Comparison of ENCODE assay signal across 33 cellular contexts in genomic region chr17:35651467-35651866, GRCh38.
DNase-seq lines count a peak whose midpoint lies in the region; ATAC-seq, FAIRE-seq and TF ChIP-seq lines count a peak whose summit lies in the region.
"Had no signal": no experiment of that assay in that cellular context is flagged by ENCODE, and none has a peak within 500 bp of the region (broad histone marks: within the 10 kb centered on the region; RNA-seq: fewer than 3 reads in every experiment).

No MANE protein-coding gene starts in this region.

- FAIRE-seq in HepG2 (lab: Jason Lieb, UNC) (no peak), A549 (lab: Jason Lieb, UNC) (no peak), K562 (lab: Jason Lieb, UNC) (no peak)
- FAIRE-seq: A204.1, G401.6 had no signal

- H3K9me3 ChIP-seq in HepG2 (ENCODE audit: low read length): no peaks in the 10 kb centered on the region
- H3K9me3 ChIP-seq in right lobe of liver: no peaks in the 10 kb centered on the region
- H3K9me3 ChIP-seq in A549: no peaks in the 10 kb centered on the region
- no peaks in the 10 kb centered on the region for H3K9me3 ChIP-seq in IMR-90 (ENCODE audit: control insufficient read depth, insufficient read depth, low read length)
- H3K9me3 ChIP-seq in K562 (replicated peaks; ENCODE audit: control insufficient read depth, insufficient read depth, low read depth, low read length): no peaks in the 10 kb centered on the region
- H3K9me3 ChIP-seq: BE2C; BLaER1; BLaER1 treated with 17β-estradiol and CSF1 and Interleukin-3, amounts not matched to agents 10 nM and 100 nM; Caco-2 had no signal

- in situ Hi-C loops in HepG2 (cut with HindIII; ENCODE audit: extremely low pct_ligation_motif_present, low pct_unique_long_range_greater_than_20kb) (no loop called here), IMR-90 (cut with MboI; ENCODE audit: low sequenced_read_pairs) (no loop called here), K562 (cut with MboI) (no loop called here)

- no peak for TF ChIP-seq POLR2A in HepG2 (IDR thresholded peaks at IDR 0.05; ENCODE audit: insufficient read depth in 1 of 2, low read depth in 2 of 2, low read length in 2 of 2)
- no peak for TF ChIP-seq POLR2A in right lobe of liver (IDR thresholded peaks at IDR 0.05)
- no peak for TF ChIP-seq POLR2A in A549 (IDR thresholded peaks at IDR 0.05; ENCODE audit: low read length)
- TF ChIP-seq POLR2A in IMR-90 (IDR thresholded peaks at IDR 0.05; ENCODE audit: low read depth, low read length): no peak
- TF ChIP-seq POLR2A in K562 (conservative IDR thresholded peaks at IDR 0.05): no peak

- 97% methylated on average over 1 of the region's 1 CpG for WGBS in HepG2 (ENCODE audit: low lambda C conversion rate)
- 100% methylated on average over 1 of the region's 1 CpG for WGBS in right lobe of liver (ENCODE audit: insufficient coverage, low coverage, low lambda C conversion rate, missing lambda C conversion rate)
- WGBS in A549 (ENCODE audit: missing lambda C conversion rate): 92% methylated on average over 1 of the region's 1 CpG
- no CpG with 5 or more reads among the region's 1 CpG for WGBS in IMR-90 (ENCODE audit: extremely low coverage in 2 of 2, insufficient read length in 1 of 2), 2 experiments
- WGBS in K562 (ENCODE audit: insufficient coverage, low coverage, missing lambda C conversion rate): 82% methylated on average over 1 of the region's 1 CpG

- intact Hi-C loops in HepG2 (cut with micrococcal nuclease; ENCODE audit: unreplicated experiment) (no loop called here), right lobe of liver (cut with DNase I) (no loop called here), IMR-90 (cut with micrococcal nuclease) (no loop called here), K562 (cut with micrococcal nuclease) (no loop called here)

- H3K9me1 ChIP-seq in IMR-90 (ENCODE audit: insufficient read depth, low read length): no peaks in the 10 kb centered on the region
- no peaks in the 10 kb centered on the region for H3K9me1 ChIP-seq in K562 (ENCODE audit: control insufficient read depth, insufficient read depth, low read length)

- TF ChIP-seq EP300 in HepG2 (IDR thresholded peaks at IDR 0.05; ENCODE audit: low read depth in 2 of 2, low read length in 2 of 2) (no peak), HepG2 (CRISPR knock-in tag; IDR thresholded peaks at IDR 0.05; ENCODE audit: borderline replicate concordance) (no peak), A549 (IDR thresholded peaks at IDR 0.05) (no peak), K562 (IDR thresholded peaks at IDR 0.05; ENCODE audit: low read length) (no peak)

- no peak overlapping the region for H3K23ac ChIP-seq in IMR-90 (ENCODE audit: low read depth, low read length)

- H3K18ac ChIP-seq in IMR-90 (ENCODE audit: low read depth, low read length): no peak overlapping the region

- no peak overlapping the region for H3K27ac ChIP-seq in HepG2 (ENCODE audit: extremely low read length, insufficient read depth, low read length)
- no peak overlapping the region for H3K27ac ChIP-seq in right lobe of liver
- no peak overlapping the region for H3K27ac ChIP-seq in A549
- H3K27ac ChIP-seq in IMR-90 (ENCODE audit: insufficient read depth, low read length): no peak overlapping the region
- H3K27ac ChIP-seq in K562 (ENCODE audit: extremely low read depth, low read depth, low read length): no peak overlapping the region
- H3K27ac ChIP-seq: 22Rv1; BLaER1; BLaER1 treated with 17β-estradiol and CSF1 and Interleukin-3, amounts not matched to agents 10 nM and 100 nM; C4-2B had no signal

- H3K79me2 ChIP-seq in HepG2 (ENCODE audit: insufficient read depth, low read length) (no peaks in the 10 kb centered on the region), K562 (ENCODE audit: control insufficient read depth, insufficient read depth, low read length) (peaks cover 3% of the 10 kb centered on the region)

- no peak overlapping the region for H3K4ac ChIP-seq in IMR-90 (ENCODE audit: low read depth, low read length)

- POLR2A ChIA-PET in HepG2 (lab: Yijun Ruan, JAX): no interaction called here
- POLR2A ChIA-PET in A549 (lab: Yijun Ruan, JAX): no interaction called here
- POLR2A ChIA-PET in IMR-90 (lab: Charles Lee; ENCODE audit: unreplicated experiment): no interaction called here
- POLR2A ChIA-PET in K562 (lab: Yijun Ruan, JAX): interaction anchor here (0.6 to 1.6 kb wide), 5 partner anchors 9 to 129 kb away, joined by 3 to 10 read pairs (median 5); no protein-coding TSS in a partner anchor

- H4K91ac ChIP-seq in IMR-90 (ENCODE audit: insufficient read depth, low read depth, low read length): no peak overlapping the region

- H3K9ac ChIP-seq in HepG2 (ENCODE audit: insufficient read depth, low read depth, low read length): no peak overlapping the region
- H3K9ac ChIP-seq in IMR-90 (ENCODE audit: low read depth, low read length): no peak overlapping the region
- no peak overlapping the region for H3K9ac ChIP-seq in K562 (ENCODE audit: insufficient read depth in 1 of 2, low read depth in 2 of 2, low read length in 2 of 2)
- H3K9ac ChIP-seq: BLaER1; BLaER1 treated with 17β-estradiol and CSF1 and Interleukin-3, amounts not matched to agents 10 nM and 100 nM had no signal

- no peak overlapping the region for H3K56ac ChIP-seq in IMR-90 (ENCODE audit: extremely low read depth, insufficient read depth, low read length)

- H2BK120ac ChIP-seq in IMR-90 (ENCODE audit: low read depth, low read length): no peak overlapping the region

- H3K14ac ChIP-seq in IMR-90 (replicated peaks; ENCODE audit: low read depth, low read length): no peak overlapping the region

- no TSS peak for BruUV-seq in HepG2 (replicated peaks; lab: Mats Ljungman, UMichigan)
- BruUV-seq in IMR-90 (replicated peaks; lab: Mats Ljungman, UMichigan): no TSS peak
- no TSS peak for BruUV-seq in K562 (replicated peaks; lab: Mats Ljungman, UMichigan)

- no peak overlapping the region for H4K8ac ChIP-seq in IMR-90 (ENCODE audit: low read depth in 2 of 2, low read length in 2 of 2)

- no peak overlapping the region for H2AK5ac ChIP-seq in IMR-90 (ENCODE audit: low read depth, low read length)

- no peak overlapping the region for H4K5ac ChIP-seq in IMR-90 (ENCODE audit: low read depth, low read length)

- no peak overlapping the region for H2AK9ac ChIP-seq in IMR-90 (replicated peaks; ENCODE audit: low read depth, low read length, poor library complexity)

- dilution Hi-C loops in IMR-90 (cut with HindIII; ENCODE audit: low sequenced_read_pairs, unreplicated experiment): no loop called here

- DNase-seq in HepG2 (ENCODE audit: low spot score): no peak
- DNase-seq in right lobe of liver: no peak
- DNase-seq in A549 (ENCODE audit: low read depth in 1 of 2, low spot score in 1 of 2): no peak
- no peak for DNase-seq in IMR-90
- DNase-seq in K562 (ENCODE audit: extremely low read depth in 1 of 4, low spot score in 3 of 4): no peak
- DNase-seq in COLO668 (lab: John Stamatoyannopoulos, UW; ENCODE audit: unreplicated experiment): no peak
- DNase-seq in AML-193 (lab: John Stamatoyannopoulos, UW): no peak
- no peak for DNase-seq in OCI-M2 (lab: John Stamatoyannopoulos, UW; ENCODE audit: unreplicated experiment)
- DNase-seq: 8988T; ACHN; BE2C; C1 segment of cervical spinal cord; Caco-2; Calu3; CD4-positive, alpha-beta memory T cell; CD4-positive, alpha-beta T cell; CD4-positive, CD25-positive, alpha-beta regulatory T cell; CD8-positive, alpha-beta memory T cell; CD8-positive, alpha-beta T cell; COR-L47; DMS 273 treated with DMSO at 0.1 percent for 48 hours; DMS153; DMS53; DMS79; DMS79 treated with DMSO at 0.1 percent for 48 hours; DND-41; EL had no signal

- ATAC-seq in HepG2 (no peak), right lobe of liver (no peak), A549 (no peak), IMR-90 (ENCODE audit: low read depth) (no peak), K562 (no peak)
- ATAC-seq: CD8-positive, alpha-beta T cell had no signal

- H3K4me3 ChIP-seq in HepG2 (replicated peaks in 1 of 3; ENCODE audit: insufficient read depth in 1 of 3, low read depth in 2 of 3, low read length in 3 of 3): no peak overlapping the region
- no peak overlapping the region for H3K4me3 ChIP-seq in right lobe of liver
- no peak overlapping the region for H3K4me3 ChIP-seq in A549
- H3K4me3 ChIP-seq in IMR-90 (ENCODE audit: insufficient read depth, low read depth, low read length): no peak overlapping the region
- no peak overlapping the region for H3K4me3 ChIP-seq in K562
- H3K4me3 ChIP-seq: BLaER1; BLaER1 treated with 17β-estradiol and CSF1 and Interleukin-3, amounts not matched to agents 10 nM and 100 nM had no signal

- peaks cover 4 to 35% of the 10 kb centered on the region in 2 experiments; a peak in 4 of 5 replicates for H3K36me3 ChIP-seq in HepG2 (replicated peaks in 1 of 2; ENCODE audit: control insufficient read depth in 1 of 2, insufficient read depth in 2 of 2, low read length in 2 of 2)
- peaks cover 0 to 16% (median 2%) of the 10 kb centered on the region in 4 donors for H3K36me3 ChIP-seq in right lobe of liver
- peaks cover 20% of the 10 kb centered on the region for H3K36me3 ChIP-seq in IMR-90 (ENCODE audit: control insufficient read depth, insufficient read depth, low read length)
- peaks cover 65% of the 10 kb centered on the region for H3K36me3 ChIP-seq in K562 (ENCODE audit: control insufficient read depth, insufficient read depth, low read length)

- no peak overlapping the region for H2AFZ ChIP-seq in HepG2 (ENCODE audit: low read length)
- no peak overlapping the region for H2AFZ ChIP-seq in IMR-90 (replicated peaks; ENCODE audit: low read length, poor library complexity)
- H2AFZ ChIP-seq in K562 (ENCODE audit: low read depth, low read length): no peak overlapping the region

- H2BK20ac ChIP-seq in IMR-90 (ENCODE audit: low read depth, low read length): no peak overlapping the region

- H3K79me1 ChIP-seq in IMR-90 (ENCODE audit: low read depth in 1 of 2, low read length in 2 of 2): peaks cover 9 to 11% of the 10 kb centered on the region in 2 experiments

- H3K4me2 ChIP-seq in HepG2 (ENCODE audit: low read depth, low read length): no peak overlapping the region
- H3K4me2 ChIP-seq in A549: no peak overlapping the region
- H3K4me2 ChIP-seq in IMR-90 (ENCODE audit: low read depth, low read length): no peak overlapping the region
- H3K4me2 ChIP-seq in K562 (ENCODE audit: insufficient read depth, low read length): no peak overlapping the region
- H3K4me2 ChIP-seq: BLaER1; BLaER1 treated with 17β-estradiol and CSF1 and Interleukin-3, amounts not matched to agents 10 nM and 100 nM had no signal

- no peak overlapping the region for H2BK5ac ChIP-seq in IMR-90 (ENCODE audit: low read depth, low read length, poor library complexity, severe bottlenecking)

- no peaks in the 10 kb centered on the region for H4K20me1 ChIP-seq in HepG2 (ENCODE audit: insufficient read depth, low read length)
- no peaks in the 10 kb centered on the region for H4K20me1 ChIP-seq in IMR-90 (ENCODE audit: insufficient read depth, low read length)
- H4K20me1 ChIP-seq in K562 (replicated peaks; ENCODE audit: control insufficient read depth, insufficient read depth, low read length): no peaks in the 10 kb centered on the region

- H2BK15ac ChIP-seq in IMR-90 (ENCODE audit: low read depth, low read length): no peak overlapping the region

- peaks cover 10% of the 10 kb centered on the region for H3K4me1 ChIP-seq in HepG2 (ENCODE audit: insufficient read depth, low read length)
- H3K4me1 ChIP-seq in right lobe of liver: no peaks in the 10 kb centered on the region
- H3K4me1 ChIP-seq in A549: no peaks in the 10 kb centered on the region
- peaks cover 2% of the 10 kb centered on the region; the same call in 1 of the 2 replicates for H3K4me1 ChIP-seq in IMR-90 (ENCODE audit: control insufficient read depth, insufficient read depth, low read length)
- H3K4me1 ChIP-seq in K562 (replicated peaks in 1 of 2; ENCODE audit: control insufficient read depth in 2 of 2, insufficient read depth in 2 of 2, low read length in 2 of 2): no peaks in the 10 kb centered on the region
- H3K4me1 ChIP-seq: BE2C; BLaER1; BLaER1 treated with 17β-estradiol and CSF1 and Interleukin-3, amounts not matched to agents 10 nM and 100 nM had no signal

- H3K27me3 ChIP-seq in HepG2 (ENCODE audit: control insufficient read depth in 1 of 2, insufficient read depth in 2 of 2, low read length in 2 of 2): no peaks in the 10 kb centered on the region
- H3K27me3 ChIP-seq in right lobe of liver: no peaks in the 10 kb centered on the region
- no peaks in the 10 kb centered on the region for H3K27me3 ChIP-seq in IMR-90 (ENCODE audit: control insufficient read depth, insufficient read depth, low read length)
- no peaks in the 10 kb centered on the region for H3K27me3 ChIP-seq in K562 (ENCODE audit: control insufficient read depth in 2 of 2, insufficient read depth in 2 of 2, low read length in 2 of 2)
- H3K27me3 ChIP-seq: BE2C; BLaER1; BLaER1 treated with 17β-estradiol and CSF1 and Interleukin-3, amounts not matched to agents 10 nM and 100 nM had no signal

- CTCF ChIA-PET in HepG2 (lab: Yijun Ruan, JAX; ENCODE audit: low intra/inter-chr PET ratio, low total read pairs): no interaction called here
- CTCF ChIA-PET in A549 (lab: Yijun Ruan, JAX): interaction anchor here (0.6 to 2.8 kb wide), 5 partner anchors 30 to 544 kb away, joined by 3 to 13 read pairs (median 3); partner anchors contain the start of gene TAF15
- CTCF ChIA-PET in IMR-90 (lab: Yijun Ruan, JAX): interaction anchor here (0.6 to 1.0 kb wide), 4 partner anchors 14 to 419 kb away, joined by 3 to 6 read pairs (median 5); no protein-coding TSS in a partner anchor
- CTCF ChIA-PET in K562 (lab: Yijun Ruan, JAX; ENCODE audit: low intra/inter-chr PET ratio): no interaction called here

- TF ChIP-seq RAD21 in HepG2 (CRISPR knock-in tag; IDR thresholded peaks at IDR 0.05) (no peak), A549 (conservative IDR thresholded peaks at IDR 0.05 in 1 of 2, IDR thresholded peaks at IDR 0.05 in 1 of 2) (no peak), IMR-90 (IDR thresholded peaks at IDR 0.05; ENCODE audit: low read length) (no peak), K562 (CRISPR knock-in tag; conservative IDR thresholded peaks at IDR 0.05 in 1 of 2, IDR thresholded peaks at IDR 0.05 in 1 of 2) (no peak)

- TF ChIP-seq CTCF in HepG2 (CRISPR knock-in tag; IDR thresholded peaks at IDR 0.05) (no peak), right lobe of liver (IDR thresholded peaks at IDR 0.05) (no peak), A549 (IDR thresholded peaks at IDR 0.05) (no peak), IMR-90 (conservative IDR thresholded peaks at IDR 0.05; ENCODE audit: low read depth, low read length) (no peak), K562 (IDR thresholded peaks at IDR 0.05 in 2 of 3, conservative IDR thresholded peaks at IDR 0.05 in 1 of 3; ENCODE audit: insufficient read depth in 2 of 3, low read depth in 1 of 3, low read length in 3 of 3) (no peak)

Comparison
In these comparisons a context has a peak if more than half of its experiments do, and no peak if none do; other contexts are left out.
1. CTCF ChIA-PET loops: an anchor here in A549 (0.6 to 2.8 kb wide) and IMR-90 (0.6 to 1.0 kb wide); none called in HepG2 and K562.
2. Of the 241 proteins assayed by ChIP-seq in both HepG2 and K562: peak only in HepG2: none; only in K562: MAFG; in both: MAFF and MAFK; in neither: 238.